Comparison of ENCODE assay signal across 7 cellular contexts in the genomic region with DNA sequence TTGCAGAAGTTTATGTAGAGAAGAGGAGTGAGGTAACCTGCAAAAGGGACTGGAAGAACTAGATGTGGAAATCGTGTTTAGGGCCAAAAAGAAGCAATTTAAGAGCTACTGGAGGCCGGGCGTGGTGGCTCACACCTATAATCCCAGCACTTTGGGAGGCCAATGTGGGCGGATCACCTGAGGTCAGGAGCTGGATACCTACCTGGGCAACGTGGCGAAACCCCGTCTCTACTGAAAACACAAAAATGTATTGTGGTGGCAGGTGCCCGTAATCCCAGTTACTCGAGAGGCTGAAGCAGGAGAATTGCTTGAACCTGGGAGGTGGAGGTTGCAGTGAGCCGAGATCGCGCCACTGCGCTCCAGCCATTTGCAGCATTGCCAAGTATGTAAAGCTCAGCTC. TPM values are rescaled to one million over a fixed set of nuclear protein-coding genes. Genes with fewer than 3 reads are reported as not detected.
"Had no signal": no experiment of that assay in that cellular context is flagged by ENCODE, and none has a peak within 500 bp of the region (broad histone marks: within the 10 kb centered on the region; RNA-seq: fewer than 3 reads in every experiment).

No MANE protein-coding gene starts in this region.

RNA-seq across cellular contexts. Expression of a gene that starts 4.1 kb away (rescaled TPM):
- total RNA-seq: OCI-LY7, PC-9, Right ventricle myocardium superior, RPMI7951, SJSA1 had no signal
- polyA plus RNA-seq: SK-N-SH had no signal

RNA-seq across cellular contexts. Expression of a gene that starts 42.1 kb away (rescaled TPM):
- total RNA-seq: M059J, OCI-LY7, PC-9, Right ventricle myocardium superior, RPMI7951, SJSA1 had no signal
